18 cellular contexts compared by ENCODE assay signal in the genomic region with DNA sequence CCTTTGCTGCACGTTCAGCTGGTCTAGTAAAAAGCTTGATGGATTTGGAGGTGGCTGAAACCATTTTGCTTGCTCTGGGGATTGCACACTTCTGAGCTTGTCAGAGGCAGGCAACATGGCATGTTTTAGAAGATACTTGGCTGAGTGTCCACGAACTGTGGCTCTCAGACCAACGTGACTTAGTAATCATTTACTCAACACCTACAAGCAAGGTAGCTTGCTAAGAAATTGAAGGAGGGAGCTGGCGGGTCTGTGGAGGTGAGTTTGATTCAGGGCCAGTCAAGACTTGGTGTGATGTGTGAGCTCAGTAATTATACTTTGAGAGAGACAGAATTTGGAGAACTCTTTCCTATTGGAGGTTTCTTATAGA.
DNase-seq lines count a peak whose midpoint lies in the region; ATAC-seq, FAIRE-seq and TF ChIP-seq lines count a peak whose summit lies in the region.
"Had no signal": no experiment of that assay in that cellular context is flagged by ENCODE, and none has a peak within 500 bp of the region (broad histone marks: within the 10 kb centered on the region; RNA-seq: fewer than 3 reads in every experiment).

No MANE protein-coding gene starts in this region.

- H3K9me3 ChIP-seq in OCI-LY3 (ENCODE audit: insufficient read depth, low read length) (no peaks in the 10 kb centered on the region), suprapubic skin (no peaks in the 10 kb centered on the region)

- H3K4me3 ChIP-seq in OCI-LY3 (ENCODE audit: low read length) (no peak overlapping the region), bronchial epithelial cell (ENCODE audit: low read depth, low read length) (no peak overlapping the region), suprapubic skin (no peak overlapping the region)

- no peak overlapping the region for H2AFZ ChIP-seq in OCI-LY3 (ENCODE audit: low read depth, low read length)

- whole genome bisulfite sequencing in suprapubic skin, result 49% methylated on average over 4 of the region's 4 CpGs

- peaks cover 9% of the 10 kb centered on the region for H3K36me3 Mint-ChIP-seq in activated T-cell treated with anti-CD3 and anti-CD28 coated beads, Interleukin-2, amount 50 U/mL, for 4 hours (ENCODE audit: insufficient read depth)

- DNase-seq in bronchial epithelial cell (ENCODE audit: low read depth) (peak; percentile 77), mucosa of gallbladder (ENCODE audit: low spot score) (peak; percentile 51), suprapubic skin (ENCODE audit: low spot score in 2 of 2) (no peak), NCI-H128 (lab: John Stamatoyannopoulos, UW; ENCODE audit: unreplicated experiment) (no peak), NCI-H524 treated with DMSO at 0.1 percent for 48 hours (lab: John Stamatoyannopoulos, UW) (no peak)
- DNase-seq in activated T-cell treated with anti-CD3 and anti-CD28 coated beads, Interleukin-2, amount 50 U/mL, for 4 hours, result no peak
- DNase-seq: activated CD4-positive, alpha-beta T cell treated with anti-CD3 and anti-CD28 coated beads for 4 hours; activated CD8-positive, alpha-beta memory T cell treated with anti-CD3 and anti-CD28 coated beads, Interleukin-2, amount 50 U/mL, for 48 hours; activated naive CD4-positive, alpha-beta T cell treated with anti-CD3 and anti-CD28 coated beads, Interleukin-2, amount 10 ng/mL, durations not matched to agents 7 days and 5 days; DMS79 treated with DMSO at 0.1 percent for 48 hours; effector CD4-positive, alpha-beta T cell; NCI-H1436; NCI-H446; stimulated activated naive CD8-positive, alpha-beta T cell treated with anti-CD3 and anti-CD28 coated beads, Interleukin-15, amount 100 ng/mL, for 72 hours; T1000 had no signal

- no peak for TF ChIP-seq CTCF in OCI-LY3 (IDR thresholded peaks at IDR 0.05; ENCODE audit: low read depth, low read length)
- TF ChIP-seq CTCF in bronchial epithelial cell (IDR thresholded peaks at IDR 0.05; ENCODE audit: insufficient read depth, low read length, severe bottlenecking), result no peak
- TF ChIP-seq CTCF in suprapubic skin (IDR thresholded peaks at IDR 0.05), result no peak

- H3K4me1 Mint-ChIP-seq in activated T-cell treated with anti-CD3 and anti-CD28 coated beads, Interleukin-2, amount 50 U/mL, for 4 hours (ENCODE audit: low read depth), result peaks cover 14% of the 10 kb centered on the region

- no peaks in the 10 kb centered on the region for H3K27me3 Mint-ChIP-seq in activated T-cell treated with anti-CD3 and anti-CD28 coated beads, Interleukin-2, amount 50 U/mL, for 4 hours (ENCODE audit: low read depth)
- H3K27me3 Mint-ChIP-seq: activated naive CD4-positive, alpha-beta T cell treated with anti-CD3 and anti-CD28 coated beads, Interleukin-2, amount 10 ng/mL, durations not matched to agents 7 days and 5 days; stimulated activated naive CD8-positive, alpha-beta T cell treated with anti-CD3 and anti-CD28 coated beads, Interleukin-15, amount 100 ng/mL, for 72 hours had no signal

- H3K36me3 ChIP-seq in OCI-LY3 (replicated peaks; ENCODE audit: low read depth, low read length) (no peaks in the 10 kb centered on the region), bronchial epithelial cell (ENCODE audit: control insufficient read depth, insufficient read depth, low read length) (no peaks in the 10 kb centered on the region), suprapubic skin (no peaks in the 10 kb centered on the region)

- H3K4me1 ChIP-seq in OCI-LY3 (ENCODE audit: low read length) (peaks cover 64% of the 10 kb centered on the region), suprapubic skin (peaks cover 25% of the 10 kb centered on the region)

- TF ChIP-seq EP300 in suprapubic skin (IDR thresholded peaks at IDR 0.05), result no peak

- H4K20me1 ChIP-seq in OCI-LY3 (ENCODE audit: insufficient read depth, low read length), result no peaks in the 10 kb centered on the region

- H3K27me3 ChIP-seq in OCI-LY3 (ENCODE audit: low read depth, low read length) (no peaks in the 10 kb centered on the region), bronchial epithelial cell (ENCODE audit: control insufficient read depth, insufficient read depth, low read length) (no peaks in the 10 kb centered on the region), suprapubic skin (no peaks in the 10 kb centered on the region)

- no peak for FAIRE-seq in bronchial epithelial cell (lab: Jason Lieb, UNC)
- FAIRE-seq: small intestine had no signal

- no peak overlapping the region for H3K9ac ChIP-seq in OCI-LY3 (ENCODE audit: low read length)

- H3K9me3 Mint-ChIP-seq in activated T-cell treated with anti-CD3 and anti-CD28 coated beads, Interleukin-2, amount 50 U/mL, for 4 hours, result no peaks in the 10 kb centered on the region
- H3K9me3 Mint-ChIP-seq: activated naive CD4-positive, alpha-beta T cell treated with anti-CD3 and anti-CD28 coated beads, Interleukin-2, amount 10 ng/mL, durations not matched to agents 7 days and 5 days; stimulated activated naive CD8-positive, alpha-beta T cell treated with anti-CD3 and anti-CD28 coated beads, Interleukin-15, amount 100 ng/mL, for 72 hours had no signal

- TF ChIP-seq POLR2A in suprapubic skin (IDR thresholded peaks at IDR 0.05), result no peak

- ATAC-seq in activated T-cell treated with anti-CD3 and anti-CD28 coated beads, Interleukin-2, amount 50 U/mL, for 4 hours, result no peak
- ATAC-seq: stimulated activated naive CD8-positive, alpha-beta T cell treated with anti-CD3 and anti-CD28 coated beads, Interleukin-15, amount 100 ng/mL, for 72 hours had no signal

- no peaks in the 10 kb centered on the region for H3K79me2 ChIP-seq in OCI-LY3 (ENCODE audit: low read length)

- H3K4me2 ChIP-seq in OCI-LY3 (ENCODE audit: low read length), result peak overlapping the region; percentile 10; the same call in 1 of the 2 replicates

- H3K27ac ChIP-seq in OCI-LY3 (ENCODE audit: low read length) (no peak overlapping the region), suprapubic skin (peak overlapping the region; percentile 49)
- H3K27ac ChIP-seq: C4-2B had no signal

- no peak overlapping the region for H3K4me3 Mint-ChIP-seq in activated T-cell treated with anti-CD3 and anti-CD28 coated beads, Interleukin-2, amount 50 U/mL, for 4 hours
- H3K4me3 Mint-ChIP-seq: activated naive CD4-positive, alpha-beta T cell treated with anti-CD3 and anti-CD28 coated beads, Interleukin-2, amount 10 ng/mL, durations not matched to agents 7 days and 5 days; stimulated activated naive CD8-positive, alpha-beta T cell treated with anti-CD3 and anti-CD28 coated beads, Interleukin-15, amount 100 ng/mL, for 72 hours had no signal

Comparison
In these comparisons a context has a peak if more than half of its experiments do, and no peak if none do; other contexts are left out.
1. DNase-seq: peak in bronchial epithelial cell (single experiment) and mucosa of gallbladder (single experiment); none in suprapubic skin (0 of 2), activated T-cell treated with anti-CD3 and anti-CD28 coated beads, Interleukin-2, amount 50 U/mL, for 4 hours (single experiment), NCI-H128 (single experiment) and NCI-H524 treated with DMSO at 0.1 percent for 48 hours (single experiment).